ENCODE assay signal across 2 cellular contexts in genomic region chr2:288743-289361, GRCh38.
A peak's percentile ranks its signal among the peaks of the same experiment; 100 is the strongest.
TF ChIP-seq lines count a peak whose summit lies in the region.

No MANE protein-coding gene starts in this region.

TF ChIP-seq in A549, 52 proteins besides CTCF, POLR2A, EP300 and RAD21:
- no peak for TF ChIP-seq RARB (CRISPR knock-in tag; IDR thresholded peaks at IDR 0.05)
- TF ChIP-seq SMC3 (IDR thresholded peaks at IDR 0.05), result no peak
- TF ChIP-seq EHF (CRISPR knock-in tag; IDR thresholded peaks at IDR 0.05), result no peak
- no peak for TF ChIP-seq RNF2 (IDR thresholded peaks at IDR 0.05; ENCODE audit: borderline replicate concordance, low read depth)
- no peak for TF ChIP-seq E2F6 (IDR thresholded peaks at IDR 0.05; ENCODE audit: borderline replicate concordance, low read depth)
- TF ChIP-seq SREBF2 (IDR thresholded peaks at IDR 0.05), result no peak
- TF ChIP-seq EHMT2 (IDR thresholded peaks at IDR 0.05; ENCODE audit: low read depth), result no peak
- TF ChIP-seq ZNF302 (CRISPR knock-in tag; IDR thresholded peaks at IDR 0.05), result no peak
- no peak for TF ChIP-seq HMGXB4 (CRISPR knock-in tag; IDR thresholded peaks at IDR 0.05; ENCODE audit: borderline replicate concordance)

TF ChIP-seq in H1, 55 proteins besides CTCF, POLR2A, EP300 and RAD21:
- TF ChIP-seq SRF (IDR thresholded peaks at IDR 0.05; ENCODE audit: low read depth, low read length), result no peak
- peak; percentile 30; the same call in 1 of the 2 replicates for TF ChIP-seq E2F6 (IDR thresholded peaks at IDR 0.05)
